9 cellular contexts compared by ENCODE assay signal in genomic region chr6:149482542-149483261, GRCh38. TPM values are rescaled to one million over a fixed set of nuclear protein-coding genes. Genes with fewer than 3 reads are reported as not detected.
DNase-seq lines count a peak whose midpoint lies in the region; ATAC-seq and TF ChIP-seq lines count a peak whose summit lies in the region.
"Had no signal": no experiment of that assay in that cellular context is flagged by ENCODE, and none has a peak within 500 bp of the region (broad histone marks: within the 10 kb centered on the region; RNA-seq: fewer than 3 reads in every experiment).

No MANE protein-coding gene starts in this region.

- TF ChIP-seq CTCF in hepatocyte (IDR thresholded peaks at IDR 0.05; ENCODE audit: poor library complexity), result no peak

- peak overlapping the region; percentile 85 for H4K91ac ChIP-seq in mesenchymal stem cell (ENCODE audit: low read length)

- no peak overlapping the region for H3K14ac ChIP-seq in mesenchymal stem cell (ENCODE audit: low read length in 2 of 2)

- H3K4me2 ChIP-seq in mesenchymal stem cell (ENCODE audit: low read length, poor library complexity, severe bottlenecking) (peak overlapping the region; percentile 29), hepatocyte (no peak overlapping the region)

- peak overlapping the region; percentile 99 for H3K4me3 Mint-ChIP-seq in activated naive CD8-positive, alpha-beta T cell

- peak overlapping the region in 1 of 2 experiments; percentile 75 for H3K4me3 ChIP-seq in mesenchymal stem cell (ENCODE audit: insufficient read depth in 1 of 2, low read depth in 1 of 2, low read length in 2 of 2)
- no peak overlapping the region for H3K4me3 ChIP-seq in aorta (ENCODE audit: low read length in 2 of 2)
- no peak overlapping the region for H3K4me3 ChIP-seq in hepatocyte

- H3K27me3 ChIP-seq in mesenchymal stem cell (ENCODE audit: control insufficient read depth in 1 of 2, insufficient read depth in 1 of 2, low read length in 2 of 2), result peaks cover 0 to 13% of the 10 kb centered on the region in 2 experiments
- no peaks in the 10 kb centered on the region for H3K27me3 ChIP-seq in aorta (ENCODE audit: control insufficient read depth in 1 of 2, insufficient read depth in 2 of 2, low read length in 1 of 2)
- H3K27me3 ChIP-seq in hepatocyte, result no peaks in the 10 kb centered on the region

- peak overlapping the region; percentile 86 for H3K9ac ChIP-seq in mesenchymal stem cell (ENCODE audit: low read length)

- peaks cover 84% of the 10 kb centered on the region for H3K4me1 Mint-ChIP-seq in activated naive CD8-positive, alpha-beta T cell (ENCODE audit: low read depth)

- peak overlapping the region; percentile 22 to 79 for H2BK12ac ChIP-seq in mesenchymal stem cell (ENCODE audit: low read length in 2 of 2)

- H3K4me1 ChIP-seq in mesenchymal stem cell (ENCODE audit: control insufficient read depth, insufficient read depth, low read depth, low read length) (peaks cover 15% of the 10 kb centered on the region), aorta (ENCODE audit: control insufficient read depth in 1 of 2, insufficient read depth in 2 of 2, low read length in 2 of 2) (no peaks in the 10 kb centered on the region), hepatocyte (ENCODE audit: insufficient read depth) (peaks cover 6% of the 10 kb centered on the region)

- H3K9me3 ChIP-seq in mesenchymal stem cell (ENCODE audit: control insufficient read depth, low read length), result no peaks in the 10 kb centered on the region
- no peaks in the 10 kb centered on the region for H3K9me3 ChIP-seq in aorta (ENCODE audit: control insufficient read depth, low read length)
- no peaks in the 10 kb centered on the region for H3K9me3 ChIP-seq in hepatocyte (ENCODE audit: low read depth)

- peak overlapping the region; percentile 57 for H2BK15ac ChIP-seq in mesenchymal stem cell (ENCODE audit: low read depth, poor library complexity, severe bottlenecking)

- no peaks in the 10 kb centered on the region for H3K36me3 ChIP-seq in mesenchymal stem cell (ENCODE audit: control insufficient read depth in 1 of 2, insufficient read depth in 2 of 2, low read depth in 1 of 2, low read length in 2 of 2)
- H3K36me3 ChIP-seq in aorta (ENCODE audit: control insufficient read depth in 1 of 2, insufficient read depth in 2 of 2, low read length in 1 of 2), result no peaks in the 10 kb centered on the region
- H3K36me3 ChIP-seq in hepatocyte (replicated peaks; ENCODE audit: insufficient read depth, low read depth), result no peaks in the 10 kb centered on the region

- intact Hi-C loops in aorta (cut with DNase I), result no loop called here

- no peaks in the 10 kb centered on the region for H3K9me3 Mint-ChIP-seq in activated naive CD8-positive, alpha-beta T cell (ENCODE audit: low read depth)

- no peaks in the 10 kb centered on the region for H3K27me3 Mint-ChIP-seq in activated naive CD8-positive, alpha-beta T cell

- DNase-seq in activated naive CD4-positive, alpha-beta T cell treated with Interleukin-2 at 50 U/mL for 16 hours, result peak; percentile 37
- DNase-seq in activated naive CD4-positive, alpha-beta T cell (lab: John Stamatoyannopoulos, UW), result no peak
- DNase-seq in mesenchymal stem cell, result no peak
- DNase-seq in aorta, result no peak
- DNase-seq in hepatocyte (ENCODE audit: low spot score), result no peak
- DNase-seq: activated CD4-positive, CD25-positive, alpha-beta regulatory T cell treated with anti-CD3 and anti-CD28 coated beads, Interleukin-2, amount 50 U/mL, for 72 hours had no signal

- H3K18ac ChIP-seq in mesenchymal stem cell (ENCODE audit: low read depth in 1 of 2, low read length in 2 of 2), result peak overlapping the region; percentile 58 to 75

- 52% methylated on average over 11 of the region's 13 CpGs for WGBS in mesenchymal stem cell
- WGBS in aorta, 2 donors, result 71 to 73% methylated on average over 13 of the region's 13 CpGs
- 86% methylated on average over 12 of the region's 13 CpGs for WGBS in hepatocyte (ENCODE audit: low lambda C conversion rate, missing lambda C conversion rate)

- no peaks in the 10 kb centered on the region for H3K79me1 ChIP-seq in mesenchymal stem cell (replicated peaks; ENCODE audit: low read length, poor library complexity, severe bottlenecking)

- H3K9me2 ChIP-seq in hepatocyte (replicated peaks; ENCODE audit: insufficient read depth), result no peaks in the 10 kb centered on the region

- peak overlapping the region; percentile 84 to 89 for H3K4ac ChIP-seq in mesenchymal stem cell (ENCODE audit: low read depth in 1 of 2, low read length in 2 of 2)

- ATAC-seq in aorta (ENCODE audit: low FRiP score), result peak; percentile 42
- no peak for ATAC-seq in GM21737 (IDR thresholded peaks at IDR 0.05; ENCODE audit: unreplicated experiment)
- no peak for ATAC-seq in GM21786 (IDR thresholded peaks at IDR 0.05; ENCODE audit: unreplicated experiment)

- no peak overlapping the region for H3K23ac ChIP-seq in mesenchymal stem cell (ENCODE audit: low read length in 2 of 2)

- H2BK120ac ChIP-seq in mesenchymal stem cell (ENCODE audit: low read depth, low read length), result peak overlapping the region; percentile 81

- H3K27ac ChIP-seq in mesenchymal stem cell (ENCODE audit: low read length, poor library complexity, severe bottlenecking), result no peak overlapping the region
- H3K27ac ChIP-seq in aorta (ENCODE audit: low read depth in 1 of 2, low read length in 2 of 2), result no peak overlapping the region
- no peak overlapping the region for H3K27ac ChIP-seq in hepatocyte

- no peaks in the 10 kb centered on the region for H4K20me1 ChIP-seq in hepatocyte (ENCODE audit: insufficient read depth, poor library complexity, severe bottlenecking)

- H3K79me2 ChIP-seq in hepatocyte, result no peaks in the 10 kb centered on the region

- H3K36me3 Mint-ChIP-seq in activated naive CD8-positive, alpha-beta T cell, result peaks cover 10% of the 10 kb centered on the region

- no peak overlapping the region for H2BK5ac ChIP-seq in mesenchymal stem cell (ENCODE audit: low read depth, low read length, poor library complexity, severe bottlenecking)

- peak overlapping the region; percentile 99 for H3K27ac Mint-ChIP-seq in activated naive CD8-positive, alpha-beta T cell

- no peak overlapping the region for H2AK5ac ChIP-seq in mesenchymal stem cell (ENCODE audit: low read length, severe bottlenecking)

- H4K8ac ChIP-seq in mesenchymal stem cell (ENCODE audit: low read length), result peak overlapping the region; percentile 94

- H2AFZ ChIP-seq in mesenchymal stem cell (ENCODE audit: low read depth, low read length) (peak overlapping the region; percentile 53), hepatocyte (no peak overlapping the region)

RNA-seq across cellular contexts. Expression of gene ZC3H12D, which starts 2.1 kb away (rescaled TPM):
- 0.04 TPM for polyA plus RNA-seq in mesenchymal stem cell (2013, experiment 1 of 2)
- 0.04 TPM for polyA plus RNA-seq in mesenchymal stem cell (2013, experiment 2 of 2)
- 1 to 10 TPM; 1.2 to 3.0 TPM for total RNA-seq in aorta
- polyA plus RNA-seq in aorta, result 1 to 10 TPM in 1 of 2 donors, under 1 TPM in 1; 0.10 to 1.9 TPM
- 0.50 and 1.7 TPM in 2 replicates for total RNA-seq in hepatocyte
- 0.06 and 0.44 TPM in 2 replicates for polyA plus RNA-seq in hepatocyte
